Comparison of ENCODE assay signal across 8 cellular contexts in genomic region chr20:50731055-50731929, GRCh38. TPM values are rescaled to one million over a fixed set of nuclear protein-coding genes. Genes with fewer than 3 reads are reported as not detected.
DNase-seq lines count a peak whose midpoint lies in the region; ATAC-seq and TF ChIP-seq lines count a peak whose summit lies in the region.

A gene with protein sequence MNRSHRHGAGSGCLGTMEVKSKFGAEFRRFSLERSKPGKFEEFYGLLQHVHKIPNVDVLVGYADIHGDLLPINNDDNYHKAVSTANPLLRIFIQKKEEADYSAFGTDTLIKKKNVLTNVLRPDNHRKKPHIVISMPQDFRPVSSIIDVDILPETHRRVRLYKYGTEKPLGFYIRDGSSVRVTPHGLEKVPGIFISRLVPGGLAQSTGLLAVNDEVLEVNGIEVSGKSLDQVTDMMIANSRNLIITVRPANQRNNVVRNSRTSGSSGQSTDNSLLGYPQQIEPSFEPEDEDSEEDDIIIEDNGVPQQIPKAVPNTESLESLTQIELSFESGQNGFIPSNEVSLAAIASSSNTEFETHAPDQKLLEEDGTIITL (plus strand): TSS chr20:50731580. CDS start chr20:50731787, 207 bp downstream.

- no peaks in the 10 kb centered on the region for H3K9me3 Mint-ChIP-seq in activated naive CD4-positive, alpha-beta T cell treated with anti-CD3 and anti-CD28 coated beads for 36 hours

- H3K36me3 Mint-ChIP-seq in activated naive CD4-positive, alpha-beta T cell treated with anti-CD3 and anti-CD28 coated beads for 36 hours (ENCODE audit: low read depth): peaks cover 2% of the 10 kb centered on the region

- TF ChIP-seq EP300 in gastroesophageal sphincter (IDR thresholded peaks at IDR 0.05): no peak

- H3K27ac ChIP-seq in SJSA1 (no peak within 1 kb of the TSS; the same call in 1 of the 2 replicates), gastroesophageal sphincter (peak within 1 kb of the TSS in 3 of 4 donors; percentile 79 to 83 (median 81)), neutrophil (peak within 1 kb of the TSS; percentile 80)

- H3K27ac Mint-ChIP-seq in activated naive CD4-positive, alpha-beta T cell treated with anti-CD3 and anti-CD28 coated beads for 36 hours: peak within 1 kb of the TSS; percentile 70

- peak in 1 of 4 experiments; percentile 5 for TF ChIP-seq CTCF in gastroesophageal sphincter (IDR thresholded peaks at IDR 0.05)
- TF ChIP-seq CTCF in neutrophil (IDR thresholded peaks at IDR 0.05): peak; percentile 36
- peak; percentile 52 for TF ChIP-seq CTCF in subcutaneous adipose tissue (IDR thresholded peaks at IDR 0.05; ENCODE audit: low read depth)

- H3K36me3 ChIP-seq in SJSA1: no peaks in the 10 kb centered on the region
- no peaks in the 10 kb centered on the region for H3K36me3 ChIP-seq in gastroesophageal sphincter
- H3K36me3 ChIP-seq in neutrophil: peaks cover 3% of the 10 kb centered on the region

- peak within 1 kb of the TSS; percentile 70 for H3K4me3 ChIP-seq in GM08714 (ENCODE audit: low read length)
- H3K4me3 ChIP-seq in SJSA1: peak within 1 kb of the TSS; percentile 69
- peak within 1 kb of the TSS; percentile 54 to 94 for H3K4me3 ChIP-seq in gastroesophageal sphincter
- peak within 1 kb of the TSS; percentile 87 to 99 for H3K4me3 ChIP-seq in neutrophil (ENCODE audit: low read depth in 1 of 2, low read length in 1 of 2)

- intact Hi-C loops in activated naive CD4-positive, alpha-beta T cell treated with anti-CD3 and anti-CD28 coated beads for 36 hours (cut with micrococcal nuclease): loop anchor here (1.0 to 10.0 kb wide), 7 partner anchors 13 to 751 kb away; partner anchors contain the start of genes ADNP, BCAS4, CEBPB and UBE2V1

- peaks cover 45% of the 10 kb centered on the region for H3K4me1 Mint-ChIP-seq in activated naive CD4-positive, alpha-beta T cell treated with anti-CD3 and anti-CD28 coated beads for 36 hours (ENCODE audit: low read depth)

- H3K27me3 ChIP-seq in SJSA1 (replicated peaks): no peaks in the 10 kb centered on the region
- no peaks in the 10 kb centered on the region for H3K27me3 ChIP-seq in gastroesophageal sphincter
- no peaks in the 10 kb centered on the region for H3K27me3 ChIP-seq in neutrophil

- H3K4me1 ChIP-seq in SJSA1 (replicated peaks) (peaks cover 33% of the 10 kb centered on the region), gastroesophageal sphincter (peaks cover 0 to 22% (median 3%) of the 10 kb centered on the region in 3 donors), neutrophil (ENCODE audit: control insufficient read depth in 1 of 2, insufficient read depth in 1 of 2, low read depth in 1 of 2, low read length in 1 of 2) (peaks cover 41 to 52% of the 10 kb centered on the region in 2 experiments)

- H3K9me3 ChIP-seq in SJSA1 (replicated peaks): no peaks in the 10 kb centered on the region
- no peaks in the 10 kb centered on the region for H3K9me3 ChIP-seq in gastroesophageal sphincter
- H3K9me3 ChIP-seq in neutrophil: no peaks in the 10 kb centered on the region

- peak within 1 kb of the TSS; percentile 86 for H3K4me3 Mint-ChIP-seq in activated naive CD4-positive, alpha-beta T cell treated with anti-CD3 and anti-CD28 coated beads for 36 hours

- CTCF ChIA-PET in activated naive CD4-positive, alpha-beta T cell treated with anti-CD3 and anti-CD28 coated beads for 36 hours (lab: Charles Lee): interaction anchor here (0.6 to 2.1 kb wide), 3 partner anchors 18 to 86 kb away, joined by 3 to 13 read pairs (median 5); no protein-coding TSS in a partner anchor

- ATAC-seq in HG02571 (IDR thresholded peaks at IDR 0.05; ENCODE audit: unreplicated experiment) (peak; percentile 84), gastroesophageal sphincter (peak; percentile 97)

- H3K27me3 Mint-ChIP-seq in activated naive CD4-positive, alpha-beta T cell treated with anti-CD3 and anti-CD28 coated beads for 36 hours (ENCODE audit: low read depth): no peaks in the 10 kb centered on the region

- TF ChIP-seq POLR2A in gastroesophageal sphincter (IDR thresholded peaks at IDR 0.05): peak; percentile 22 to 24

- WGBS in gastroesophageal sphincter (ENCODE audit: low coverage in 1 of 2), 2 donors: 0% methylated on average over 3 of the region's 114 CpGs; no CpG with 5 or more reads in 1 of the 2 donors

- peak; percentile 99 for DNase-seq in NAMALWA (ENCODE audit: low spot score)
- peak; percentile 97 for DNase-seq in SJSA1 (ENCODE audit: low read depth in 1 of 2, low spot score in 2 of 2)
- DNase-seq in activated naive CD4-positive, alpha-beta T cell treated with anti-CD3 and anti-CD28 coated beads for 36 hours: peak; percentile 100

RNA-seq across cellular contexts. Expression of the gene that starts here (rescaled TPM):
- 1.8 and 2.8 TPM in 2 replicates for total RNA-seq in SJSA1 (2014; rRNA removed; shearing (Covaris generic))
- 1 to 10 TPM; 3.3 to 3.9 TPM for total RNA-seq in activated naive CD4-positive, alpha-beta T cell treated with anti-CD3 and anti-CD28 coated beads for 36 hours
- total RNA-seq in gastroesophageal sphincter (1 to 10 TPM; 2.4 to 3.8 (median 2.8) TPM), subcutaneous adipose tissue (1 to 10 TPM; 1.6 to 2.2 (median 1.9) TPM)
